18 cellular contexts compared by ENCODE assay signal in the genomic region with DNA sequence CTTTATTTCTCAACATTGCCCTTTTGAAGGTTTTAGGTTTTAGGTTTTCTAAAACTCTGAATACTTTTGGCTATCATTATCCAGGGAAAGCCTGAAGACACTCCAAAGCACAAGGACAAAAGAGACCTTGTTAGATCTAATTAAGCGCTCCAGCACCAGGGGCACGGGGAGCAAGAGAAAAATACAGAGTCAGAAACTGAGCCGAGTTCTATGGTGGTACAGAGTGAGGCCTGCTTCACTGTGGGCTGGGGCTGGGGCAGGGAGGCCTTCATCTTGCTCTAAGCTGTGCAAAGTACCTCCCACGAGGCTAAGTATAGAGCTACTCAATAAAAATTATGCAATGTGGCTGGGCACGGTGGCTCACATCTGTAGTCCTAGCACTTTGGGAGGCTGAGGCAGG.
A peak's percentile ranks its signal among the peaks of the same experiment; 100 is the strongest.
DNase-seq lines count a peak whose midpoint lies in the region.
"Had no signal": no experiment of that assay in that cellular context is flagged by ENCODE, and none has a peak within 500 bp of the region (broad histone marks: within the 10 kb centered on the region; RNA-seq: fewer than 3 reads in every experiment).

No MANE protein-coding gene starts in this region.

- intact Hi-C loops in head of caudate nucleus (cut with DNase I): loop anchor here (10.0 kb wide), 1 partner anchor 586 kb away; no protein-coding TSS in a partner anchor

- DNase-seq in NOMO-1 (lab: John Stamatoyannopoulos, UW; ENCODE audit: unreplicated experiment in 2 of 2) (peak; percentile 17 to 32), NOMO-1 treated with dmso at 0.1 percent for 144 hours (lab: John Stamatoyannopoulos, UW; ENCODE audit: unreplicated experiment) (no peak), NOMO-1 treated with DMSO at 0.1 percent for 48 hours (lab: John Stamatoyannopoulos, UW; ENCODE audit: unreplicated experiment) (peak; percentile 8), head of caudate nucleus (peak in 22 of 42 donors; percentile 11 to 67 (median 42)), retina (peak; percentile 30), NCI-H2171 (lab: John Stamatoyannopoulos, UW) (no peak), AG08396 (ENCODE audit: low spot score) (no peak), T-helper 9 cell (no peak)
- DNase-seq: 8988T; activated CD4-positive, alpha-beta T cell treated with anti-CD3 and anti-CD28 coated beads for 36 hours; AML-193; NCI-H146; NCI-H526 treated with DMSO at 0.1 percent for 48 hours; occipital lobe; spleen; stimulated activated CD4-positive, alpha-beta T cell treated with anti-CD3 and anti-CD28 coated beads, Interleukin-4, amount 100 ng/mL, for 1 hour; stimulated activated naive CD8-positive, alpha-beta T cell treated with anti-CD3 and anti-CD28 coated beads, Interleukin-15, Interleukin-2, amounts not matched to agents 100 U/mL and 50 U/mL, for 24 hours; upper lobe of right lung had no signal

Comparison
In these comparisons a context has a peak if more than half of its experiments do, and no peak if none do; other contexts are left out.
1. DNase-seq: peak in NOMO-1 (2 of 2), NOMO-1 treated with DMSO at 0.1 percent for 48 hours (single experiment), head of caudate nucleus (22 of 42) and retina (single experiment); none in NOMO-1 treated with dmso at 0.1 percent for 144 hours (single experiment), NCI-H2171 (single experiment), AG08396 (single experiment) and T-helper 9 cell (single experiment).